In the genomic region with DNA sequence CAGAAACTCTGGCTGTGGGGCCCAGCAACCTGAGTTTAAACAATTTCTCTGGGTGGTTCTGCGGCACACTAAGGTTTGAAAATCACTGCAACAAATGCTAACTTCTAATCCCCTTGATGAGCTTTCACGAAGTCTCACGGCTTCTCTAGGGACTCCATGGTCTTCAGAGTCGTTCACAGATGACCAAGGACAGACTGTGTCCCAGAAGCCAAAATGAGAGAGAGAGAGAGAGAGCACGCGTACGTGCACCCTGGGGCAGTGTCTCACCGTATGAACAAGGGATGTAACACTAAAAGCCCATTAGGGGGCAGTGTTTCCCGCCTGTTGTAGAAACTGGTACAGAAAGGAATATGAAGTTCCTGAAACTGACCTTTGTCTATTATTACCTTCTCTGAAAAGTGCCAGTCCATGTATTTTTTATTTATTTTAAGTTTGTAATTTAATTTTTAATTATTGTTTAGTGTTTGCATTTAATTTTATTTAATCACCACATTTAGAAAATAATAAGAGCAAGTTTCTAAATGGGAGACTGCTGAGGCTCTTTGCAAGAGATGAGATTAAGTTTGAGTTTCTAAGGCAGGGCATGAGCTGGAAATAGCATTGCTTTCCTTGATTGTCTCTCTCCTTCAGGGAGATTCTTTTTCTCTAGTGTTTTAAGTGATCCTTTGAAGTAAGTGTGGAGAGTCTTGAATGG, we compare ENCODE assay signal across 7 cellular contexts. TPM values are rescaled to one million over a fixed set of nuclear protein-coding genes. Genes with fewer than 3 reads are reported as not detected.
DNase-seq lines count a peak whose midpoint lies in the region; ATAC-seq, FAIRE-seq and TF ChIP-seq lines count a peak whose summit lies in the region.

No MANE protein-coding gene starts in this region.

- peak; percentile 80 to 81 for DNase-seq in NCI-H2081 (lab: John Stamatoyannopoulos, UW)
- DNase-seq in brain microvascular endothelial cell, result no peak
- DNase-seq in immature natural killer cell, result peak; percentile 58 to 69 (median 62)
- DNase-seq in stimulated activated CD4-positive, alpha-beta T cell treated with anti-CD3 and anti-CD28 coated beads, Interleukin-1b, Interleukin-23, amount 100 ng/mL, for 1 hour (ENCODE audit: low read depth in 2 of 2), result peak; percentile 25 to 27

- no peaks in the 10 kb centered on the region for H3K27me3 ChIP-seq in brain microvascular endothelial cell (replicated peaks)

- peak; percentile 49 for ATAC-seq in HG02759 (IDR thresholded peaks at IDR 0.05; ENCODE audit: unreplicated experiment)

- peak overlapping the region; percentile 49 to 95 (median 74) for H3K27ac Mint-ChIP-seq in immature natural killer cell

- H3K4me3 Mint-ChIP-seq in immature natural killer cell, result peak overlapping the region; percentile 74 to 90 (median 85)

- H3K36me3 Mint-ChIP-seq in immature natural killer cell, result no peaks in the 10 kb centered on the region

- in situ Hi-C loops in brain microvascular endothelial cell (cut with HindIII; ENCODE audit: low pct_ligation_motif_present, low sequenced_read_pairs), result no loop called here

- peaks cover 21 to 27% of the 10 kb centered on the region in 2 donors for H3K4me1 Mint-ChIP-seq in immature natural killer cell

- peak; percentile 78 for FAIRE-seq in TTC549 (lab: Jason Lieb, UNC)

- no peaks in the 10 kb centered on the region for H3K36me3 ChIP-seq in brain microvascular endothelial cell (replicated peaks)

- TF ChIP-seq CTCF in GM12874 (IDR thresholded peaks at IDR 0.05; ENCODE audit: insufficient read depth, low read depth, low read length) (peak; percentile 64), brain microvascular endothelial cell (IDR thresholded peaks at IDR 0.05; ENCODE audit: low read depth, low read length, missing control alignments) (peak; percentile 73)

- H3K4me3 ChIP-seq in brain microvascular endothelial cell (ENCODE audit: low read depth, low read length), result no peak overlapping the region

- H3K27ac ChIP-seq in brain microvascular endothelial cell, result no peak overlapping the region

- no peaks in the 10 kb centered on the region for H3K9me3 Mint-ChIP-seq in immature natural killer cell

- peaks cover 0 to 3% (median 0%) of the 10 kb centered on the region in 3 donors for H3K27me3 Mint-ChIP-seq in immature natural killer cell (ENCODE audit: low read depth in 3 of 3)

RNA-seq across cellular contexts. Expression of a gene that starts 3.4 kb away (rescaled TPM):
- under 1 TPM in 1 of 3 donors, not detected in 2; 0.34 TPM for polyA plus RNA-seq in immature natural killer cell

RNA-seq across cellular contexts. Expression of a gene that starts 24.3 kb away (rescaled TPM):
- polyA plus RNA-seq in immature natural killer cell, result 10 to 100 TPM; 39.3 to 62.7 (median 51.1) TPM
